2 cellular contexts compared by ENCODE assay signal in genomic region chr3:4540267-4540666, GRCh38.
TF ChIP-seq lines count a peak whose summit lies in the region.

No MANE protein-coding gene starts in this region.

TF ChIP-seq in HEK293, 187 proteins besides CTCF, POLR2A, EP300 and RAD21:
- TF ChIP-seq, protein P1, sequence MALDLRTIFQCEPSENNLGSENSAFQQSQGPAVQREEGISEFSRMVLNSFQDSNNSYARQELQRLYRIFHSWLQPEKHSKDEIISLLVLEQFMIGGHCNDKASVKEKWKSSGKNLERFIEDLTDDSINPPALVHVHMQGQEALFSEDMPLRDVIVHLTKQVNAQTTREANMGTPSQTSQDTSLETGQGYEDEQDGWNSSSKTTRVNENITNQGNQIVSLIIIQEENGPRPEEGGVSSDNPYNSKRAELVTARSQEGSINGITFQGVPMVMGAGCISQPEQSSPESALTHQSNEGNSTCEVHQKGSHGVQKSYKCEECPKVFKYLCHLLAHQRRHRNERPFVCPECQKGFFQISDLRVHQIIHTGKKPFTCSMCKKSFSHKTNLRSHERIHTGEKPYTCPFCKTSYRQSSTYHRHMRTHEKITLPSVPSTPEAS (tag by site-specific recombination; IDR thresholded peaks at IDR 0.05), result 0 out of 2 replicates have a peak, but pooled peaks have one; percentile 10
- no peak for TF ChIP-seq SP7 (tag by site-specific recombination; IDR thresholded peaks at IDR 0.05)

TF ChIP-seq in K562, 482 proteins besides CTCF, POLR2A, EP300 and RAD21 (continued from another document):
- no peak for TF ChIP-seq RREB1 (CRISPR knock-in tag; IDR thresholded peaks at IDR 0.05)
- TF ChIP-seq RBM25 (IDR thresholded peaks at IDR 0.05; ENCODE audit: low read depth, low read length, severe bottlenecking), result peak; percentile 46
- TF ChIP-seq ZNF507 (tag; conservative IDR thresholded peaks at IDR 0.05), result peak; percentile 98
